ENCODE assay signal across 8 cellular contexts in the genomic region with DNA sequence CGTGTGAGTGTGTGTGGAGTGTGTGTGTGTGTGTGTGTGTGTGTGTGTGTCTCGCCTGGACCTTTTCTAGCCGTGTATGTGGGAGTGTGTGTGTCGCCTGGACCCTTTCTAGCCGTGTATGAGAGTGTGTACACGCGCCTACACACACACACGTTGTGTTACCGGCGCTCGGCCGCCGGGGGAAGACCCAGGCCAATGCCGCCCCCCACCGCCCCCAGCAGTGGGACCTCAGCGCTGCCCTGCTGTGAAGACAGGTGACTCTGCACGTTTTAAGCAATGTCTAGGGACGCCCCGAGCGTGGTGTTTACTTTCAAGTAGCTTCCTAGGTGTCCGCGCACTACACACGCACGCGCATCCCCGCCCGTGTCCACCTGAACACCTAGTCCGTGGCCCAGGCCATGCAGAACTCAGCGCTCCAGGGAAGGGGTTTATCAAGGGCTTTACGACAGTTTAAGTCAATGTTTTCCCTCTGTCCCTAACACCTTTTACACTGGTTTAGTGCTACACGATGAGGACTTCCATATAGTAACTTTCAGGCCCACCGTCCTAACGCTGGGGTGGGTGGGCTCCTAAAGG. TPM values are rescaled to one million over a fixed set of nuclear protein-coding genes. Genes with fewer than 3 reads are reported as not detected.
DNase-seq lines count a peak whose midpoint lies in the region; ATAC-seq lines count a peak whose summit lies in the region.

No MANE protein-coding gene starts in this region.

- no peaks in the 10 kb centered on the region for H3K27me3 ChIP-seq in CD8-positive, alpha-beta memory T cell (ENCODE audit: insufficient read depth, low read length, poor library complexity, severe bottlenecking)
- no peaks in the 10 kb centered on the region for H3K27me3 ChIP-seq in thymus (ENCODE audit: control insufficient read depth, insufficient read depth)

- peak; percentile 18 for ATAC-seq in GM21737 (IDR thresholded peaks at IDR 0.05; ENCODE audit: unreplicated experiment)
- peak; percentile 1 for ATAC-seq in effector memory CD8-positive, alpha-beta T cell (replicated peaks)
- no peak for ATAC-seq in GM18858 (IDR thresholded peaks at IDR 0.05; ENCODE audit: unreplicated experiment)

- no peaks in the 10 kb centered on the region for H3K9me3 ChIP-seq in CD8-positive, alpha-beta memory T cell (ENCODE audit: low read length)
- H3K9me3 ChIP-seq in thymus (ENCODE audit: control insufficient read depth) = no peaks in the 10 kb centered on the region

- 7% methylated on average over 33 of the region's 33 CpGs for WGBS in thymus

- CTCF ChIA-PET in CD8-positive, alpha-beta memory T cell (lab: Charles Lee) = interaction anchor here (0.6 to 6.2 kb wide), 6 partner anchors 54 to 305 kb away, joined by 3 to 52 read pairs (median 16); no protein-coding TSS in a partner anchor

- POLR2A ChIA-PET in CD8-positive, alpha-beta memory T cell (lab: Charles Lee) = interaction anchor here (0.5 to 2.0 kb wide), 3 partner anchors 47 to 189 kb away, joined by 3 to 9 read pairs (median 5); no protein-coding TSS in a partner anchor

- no peaks in the 10 kb centered on the region for H3K27me3 Mint-ChIP-seq in CD8-positive, alpha-beta memory T cell
- H3K27me3 Mint-ChIP-seq in effector memory CD8-positive, alpha-beta T cell = no peaks in the 10 kb centered on the region

- no peaks in the 10 kb centered on the region for H3K9me3 Mint-ChIP-seq in CD8-positive, alpha-beta memory T cell
- H3K9me3 Mint-ChIP-seq in effector memory CD8-positive, alpha-beta T cell = no peaks in the 10 kb centered on the region

- no peak overlapping the region for H3K27ac ChIP-seq in CD8-positive, alpha-beta memory T cell (ENCODE audit: low read depth, low read length)
- H3K27ac ChIP-seq in thymus (ENCODE audit: low read depth) = peak overlapping the region; percentile 64

- peaks cover 7% of the 10 kb centered on the region for H3K4me1 ChIP-seq in CD8-positive, alpha-beta memory T cell (ENCODE audit: insufficient read depth, low read length)
- peaks cover 12% of the 10 kb centered on the region for H3K4me1 ChIP-seq in thymus (ENCODE audit: control insufficient read depth, insufficient read depth, low read length)

- no peaks in the 10 kb centered on the region for H3K36me3 ChIP-seq in CD8-positive, alpha-beta memory T cell (ENCODE audit: insufficient read depth, low read length)
- H3K36me3 ChIP-seq in thymus (ENCODE audit: control insufficient read depth, insufficient read depth) = no peaks in the 10 kb centered on the region

- H3K4me1 Mint-ChIP-seq in CD8-positive, alpha-beta memory T cell = peaks cover 26 to 50% (median 47%) of the 10 kb centered on the region in 3 donors
- peaks cover 36 to 50% of the 10 kb centered on the region in 2 donors for H3K4me1 Mint-ChIP-seq in effector memory CD8-positive, alpha-beta T cell (ENCODE audit: low read depth in 2 of 2)

- peak in 3 of 5 donors; percentile 12 to 63 (median 46) for DNase-seq in CD8-positive, alpha-beta memory T cell
- DNase-seq in NCI-H1417 (lab: John Stamatoyannopoulos, UW) (peak; percentile 44 to 93 (median 92)), mucosa of gallbladder (ENCODE audit: low spot score) (peak; percentile 44)
- DNase-seq in activated CD4-positive, alpha-beta T cell treated with anti-CD3 and anti-CD28 coated beads, Interleukin-2, amount 50 U/mL, for 4 hours = peak; percentile 40 to 48
- no peak for DNase-seq in effector memory CD8-positive, alpha-beta T cell

- peak overlapping the region; percentile 34 for H3K4me3 ChIP-seq in CD8-positive, alpha-beta memory T cell (ENCODE audit: low read length)
- peak overlapping the region; percentile 84 for H3K4me3 ChIP-seq in thymus (ENCODE audit: low read length)

- peak overlapping the region; percentile 54 to 92 (median 87) for H3K4me3 Mint-ChIP-seq in CD8-positive, alpha-beta memory T cell
- H3K4me3 Mint-ChIP-seq in effector memory CD8-positive, alpha-beta T cell = peak overlapping the region; percentile 92 to 97

- peak overlapping the region; percentile 65 to 95 (median 88) for H3K27ac Mint-ChIP-seq in CD8-positive, alpha-beta memory T cell
- H3K27ac Mint-ChIP-seq in effector memory CD8-positive, alpha-beta T cell = peak overlapping the region; percentile 95 to 96

- H3K36me3 Mint-ChIP-seq in CD8-positive, alpha-beta memory T cell = peaks cover 0 to 16% (median 4%) of the 10 kb centered on the region in 3 donors
- peaks cover 24% of the 10 kb centered on the region for H3K36me3 Mint-ChIP-seq in effector memory CD8-positive, alpha-beta T cell (ENCODE audit: insufficient read depth)

RNA-seq across cellular contexts. Expression of gene BCL2, which starts 1.2 kb away (rescaled TPM):
- 10 to 100 TPM; 58.9 to 60.5 TPM for total RNA-seq in CD8-positive, alpha-beta memory T cell
- 29.8 TPM for polyA plus RNA-seq in CD8-positive, alpha-beta memory T cell
- 18.5 TPM for total RNA-seq in mucosa of gallbladder
- 11.7 TPM for polyA plus RNA-seq in thymus

RNA-seq across cellular contexts. Expression of gene KDSR, which starts 46.2 kb away (rescaled TPM):
- total RNA-seq in CD8-positive, alpha-beta memory T cell = 10 to 100 TPM; 52.1 to 55.3 TPM
- 103 TPM for polyA plus RNA-seq in CD8-positive, alpha-beta memory T cell
- 59.4 TPM for total RNA-seq in mucosa of gallbladder
- polyA plus RNA-seq in thymus = 28.0 TPM

Comparison
In these comparisons a context has a peak if more than half of its experiments do, and no peak if none do; other contexts are left out.
1. DNase-seq: peak in CD8-positive, alpha-beta memory T cell (3 of 5), NCI-H1417 (3 of 3), activated CD4-positive, alpha-beta T cell treated with anti-CD3 and anti-CD28 coated beads, Interleukin-2, amount 50 U/mL, for 4 hours (2 of 2) and mucosa of gallbladder (single experiment); none in effector memory CD8-positive, alpha-beta T cell (0 of 3).